1 cellular context compared by ENCODE assay signal in the genomic region with DNA sequence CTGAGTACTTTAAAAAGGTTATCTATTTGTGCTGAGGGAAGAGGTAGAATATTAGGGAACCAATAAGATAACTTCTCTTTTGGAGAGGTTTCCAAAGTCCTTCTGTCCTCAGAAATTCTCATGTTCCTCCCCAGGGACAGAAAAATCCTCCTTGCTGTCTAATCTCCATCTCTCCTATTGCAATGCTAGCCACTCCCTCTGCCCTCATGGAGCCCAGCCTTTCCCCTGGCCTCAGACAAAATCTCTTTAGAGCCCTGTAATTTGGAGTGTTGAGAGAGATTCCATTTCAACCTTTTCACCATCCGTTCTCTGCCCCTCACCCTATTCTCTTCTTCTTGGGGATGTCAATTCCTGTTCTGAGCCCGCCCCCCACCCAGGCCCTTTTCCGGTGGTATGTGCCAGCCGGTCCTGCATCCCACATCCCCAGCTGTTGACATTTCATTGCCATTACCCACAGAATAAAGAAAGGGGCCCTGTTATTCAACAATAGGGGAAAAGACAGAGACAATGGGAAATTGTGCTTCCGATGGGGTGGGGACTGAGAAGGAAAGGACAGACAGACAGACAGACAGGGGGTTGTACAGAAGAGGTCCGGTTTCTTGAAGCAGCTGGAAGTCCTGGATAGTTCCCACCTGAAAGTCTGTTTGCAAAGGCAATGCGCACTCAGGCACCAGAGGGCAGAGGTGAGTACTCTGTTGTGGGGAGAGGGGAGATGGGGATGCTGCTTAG.
TF ChIP-seq lines count a peak whose summit lies in the region.

Gene HAPLN2, plus strand, starts transcription at position 563 of the 729 bp plus-strand sequence. CDS start 4,076 bp downstream, outside the sequence.

TF ChIP-seq in liver, 16 proteins besides CTCF, POLR2A, EP300 and RAD21 (continued from another document):
- TF ChIP-seq ZBTB33 (IDR thresholded peaks at IDR 0.05) = no peak
- TF ChIP-seq EGR1 (IDR thresholded peaks at IDR 0.05; ENCODE audit: low read depth in 2 of 2) = no peak
